In the genomic region with DNA sequence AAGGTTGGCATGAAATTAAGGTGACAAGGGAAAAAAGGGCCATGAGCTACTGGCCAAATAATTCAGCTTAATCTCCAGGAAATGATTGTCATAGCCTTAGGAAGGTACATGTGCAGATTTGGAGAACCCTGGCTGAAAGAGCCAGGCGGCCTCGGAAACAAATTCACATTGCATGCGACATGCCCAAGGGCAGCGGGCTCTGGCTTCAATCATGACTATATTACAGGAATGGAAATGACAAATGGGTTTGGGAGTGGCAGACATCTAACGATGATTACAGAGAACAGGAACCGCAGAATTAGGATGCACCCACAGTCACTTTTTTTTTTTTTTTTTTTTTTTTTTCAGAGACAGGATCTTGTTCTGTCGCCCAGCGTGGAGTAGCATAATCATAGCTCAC, we compare ENCODE assay signal across 13 cellular contexts.
DNase-seq lines count a peak whose midpoint lies in the region; FAIRE-seq and TF ChIP-seq lines count a peak whose summit lies in the region.
"Had no signal": no experiment of that assay in that cellular context is flagged by ENCODE, and none has a peak within 500 bp of the region (broad histone marks: within the 10 kb centered on the region; RNA-seq: fewer than 3 reads in every experiment).

No MANE protein-coding gene starts in this region.

- TF ChIP-seq CTCF in spleen (IDR thresholded peaks at IDR 0.05 in 8 of 11, conservative IDR thresholded peaks at IDR 0.05 in 3 of 11) (no peak), dorsolateral prefrontal cortex (IDR thresholded peaks at IDR 0.05 in 54 of 56, conservative IDR thresholded peaks at IDR 0.05 in 2 of 56; ENCODE audit: low read depth in 1 of 56, partially characterized antibody in 56 of 56) (no peak)

- H3K27ac ChIP-seq in epithelial cell of prostate (peak overlapping the region; percentile 27), spleen (peak overlapping the region in 5 of 8 donors; percentile 8 to 56 (median 51)), dorsolateral prefrontal cortex (no peak overlapping the region)

- H3K4me3 ChIP-seq in spleen (no peak overlapping the region), dorsolateral prefrontal cortex (no peak overlapping the region)

- 74 to 88% (median 76%) methylated on average over 8 of the region's 8 CpGs for WGBS in spleen, 5 donors

- intact Hi-C loops in spleen (cut with DNase I; ENCODE audit: low total_unique reads): no loop called here
- intact Hi-C loops in dorsolateral prefrontal cortex (cut with DNase I): no loop called here

- H3K9me3 ChIP-seq in spleen: no peaks in the 10 kb centered on the region

- H3K27me3 ChIP-seq in spleen (replicated peaks in 1 of 7): no peaks in the 10 kb centered on the region
- H3K27me3 ChIP-seq in dorsolateral prefrontal cortex: peaks cover 0 to 4% (median 0%) of the 10 kb centered on the region in 45 donors

- no peak for TF ChIP-seq POLR2A in spleen (IDR thresholded peaks at IDR 0.05)

- FAIRE-seq in HTR-8/SVneo (lab: Jason Lieb, UNC): peak; percentile 76

- DNase-seq in HTR-8/SVneo (ENCODE audit: insufficient read length, low spot score): no peak
- DNase-seq in SW480 (ENCODE audit: low spot score): peak; percentile 98
- no peak for DNase-seq in epithelial cell of prostate (ENCODE audit: low read depth, low spot score)
- peak; percentile 81 for DNase-seq in spleen
- DNase-seq in A172 (ENCODE audit: low spot score): no peak
- DNase-seq in dorsolateral prefrontal cortex: no peak
- no peak for DNase-seq in stimulated activated naive CD4-positive, alpha-beta T cell treated with Interleukin-2 at 50 U/mL for 16 hours (lab: John Stamatoyannopoulos, UW)
- DNase-seq: DMS53; H7; NCI-H1436 treated with DMSO at 0.1 percent for 48 hours; NCI-H510A treated with DMSO at 0.1 percent for 48 hours; NK-92 treated with Interleukin-12 subunit alpha and Interleukin-12 subunit beta, amount 100 ng/mL, for 24 hours; PC-3 had no signal

- no peaks in the 10 kb centered on the region for H3K4me1 ChIP-seq in spleen

- no peaks in the 10 kb centered on the region for H3K36me3 ChIP-seq in spleen

Comparison
In these comparisons a context has a peak if more than half of its experiments do, and no peak if none do; other contexts are left out.
1. DNase-seq: peak in SW480 (single experiment) and spleen (single experiment); none in HTR-8/SVneo (single experiment), epithelial cell of prostate (single experiment), A172 (single experiment), dorsolateral prefrontal cortex (0 of 10) and stimulated activated naive CD4-positive, alpha-beta T cell treated with Interleukin-2 at 50 U/mL for 16 hours (single experiment).
2. H3K27ac ChIP-seq: peak in epithelial cell of prostate (single experiment) and spleen (5 of 8); none in dorsolateral prefrontal cortex (0 of 59).